In the genomic region with DNA sequence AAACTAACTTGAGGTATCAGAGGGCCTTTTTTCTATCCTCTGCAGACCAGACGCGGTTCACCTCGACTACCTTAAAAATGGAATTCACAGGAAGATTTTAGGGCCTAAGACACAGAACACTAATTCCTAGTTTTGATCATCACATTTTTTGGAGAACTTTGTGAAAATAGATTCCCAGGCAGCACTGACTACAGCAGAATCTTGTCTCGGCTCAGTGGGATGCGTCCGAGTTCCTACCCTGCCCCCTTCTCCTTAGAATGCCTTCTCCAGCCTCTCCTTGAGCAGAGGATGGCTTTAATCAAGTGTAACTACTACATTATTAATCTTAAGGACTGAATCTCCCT, we compare ENCODE assay signal across 8 cellular contexts. TPM values are rescaled to one million over a fixed set of nuclear protein-coding genes. Genes with fewer than 3 reads are reported as not detected.
DNase-seq lines count a peak whose midpoint lies in the region; ATAC-seq, FAIRE-seq and TF ChIP-seq lines count a peak whose summit lies in the region.

No MANE protein-coding gene starts in this region.

- TF ChIP-seq POLR2A in right lobe of liver (IDR thresholded peaks at IDR 0.05) (no peak), tibial nerve (IDR thresholded peaks at IDR 0.05) (no peak)

- H3K4me3 ChIP-seq in astrocyte (ENCODE audit: insufficient read depth, low read depth, low read length) = peak overlapping the region; percentile 83
- H3K4me3 ChIP-seq in right lobe of liver = peak overlapping the region; percentile 67 to 90 (median 69)
- H3K4me3 ChIP-seq in tibial nerve = peak overlapping the region in 3 of 4 donors; percentile 82 to 85 (median 85)

- H3K9me3 Mint-ChIP-seq in activated T-cell treated with anti-CD3 and anti-CD28 coated beads, Interleukin-2, amount 50 U/mL, for 24 hours = peaks cover 2% of the 10 kb centered on the region
- peaks cover 8% of the 10 kb centered on the region for H3K9me3 Mint-ChIP-seq in astrocyte (ENCODE audit: unreplicated experiment)

- H3K9me3 ChIP-seq in astrocyte (ENCODE audit: insufficient read depth, low read depth, low read length) (no peaks in the 10 kb centered on the region), right lobe of liver (no peaks in the 10 kb centered on the region), tibial nerve (peaks cover 0 to 5% (median 0%) of the 10 kb centered on the region in 4 donors)

- H3K27ac Mint-ChIP-seq in activated T-cell treated with anti-CD3 and anti-CD28 coated beads, Interleukin-2, amount 50 U/mL, for 24 hours = peak overlapping the region; percentile 99
- peak overlapping the region; percentile 48 for H3K27ac Mint-ChIP-seq in astrocyte (ENCODE audit: unreplicated experiment)

- H4K20me1 ChIP-seq in astrocyte (ENCODE audit: insufficient read depth, low read length) = no peaks in the 10 kb centered on the region

- TF ChIP-seq CTCF in astrocyte (IDR thresholded peaks at IDR 0.05; ENCODE audit: insufficient read depth, low read depth, low read length) (no peak), right lobe of liver (IDR thresholded peaks at IDR 0.05) (no peak), tibial nerve (IDR thresholded peaks at IDR 0.05) (no peak)

- peak overlapping the region; percentile 82 for H2AFZ ChIP-seq in astrocyte (ENCODE audit: low read depth, low read length)

- ATAC-seq in right lobe of liver (no peak), GM18498 (IDR thresholded peaks at IDR 0.05; ENCODE audit: unreplicated experiment) (no peak), GM18858 (IDR thresholded peaks at IDR 0.05; ENCODE audit: unreplicated experiment) (no peak)

- peak overlapping the region; percentile 92 for H3K4me2 ChIP-seq in astrocyte (ENCODE audit: low read length)

- no peak for TF ChIP-seq EP300 in tibial nerve (IDR thresholded peaks at IDR 0.05)

- WGBS in right lobe of liver (ENCODE audit: insufficient coverage, low coverage, low lambda C conversion rate, missing lambda C conversion rate) = 32% methylated on average over 6 of the region's 6 CpGs
- 43 to 49% methylated on average over 6 of the region's 6 CpGs for WGBS in tibial nerve, 2 donors

- no peaks in the 10 kb centered on the region for H3K27me3 Mint-ChIP-seq in activated T-cell treated with anti-CD3 and anti-CD28 coated beads, Interleukin-2, amount 50 U/mL, for 24 hours
- H3K27me3 Mint-ChIP-seq in astrocyte (ENCODE audit: low read depth, unreplicated experiment) = peaks cover 7% of the 10 kb centered on the region

- peak overlapping the region; percentile 93 for H3K9ac ChIP-seq in astrocyte (ENCODE audit: low read length)

- H3K27ac ChIP-seq in astrocyte (ENCODE audit: low read depth, low read length) (peak overlapping the region; percentile 80), right lobe of liver (peak overlapping the region; percentile 93 to 94 (median 93)), tibial nerve (peak overlapping the region; percentile 93 to 97 (median 94))

- H3K36me3 ChIP-seq in astrocyte (ENCODE audit: insufficient read depth, low read length) (no peaks in the 10 kb centered on the region), right lobe of liver (no peaks in the 10 kb centered on the region), tibial nerve (no peaks in the 10 kb centered on the region)

- no peak for FAIRE-seq in astrocyte (lab: Jason Lieb, UNC)

- DNase-seq in activated T-cell treated with anti-CD3 and anti-CD28 coated beads, Interleukin-2, amount 50 U/mL, for 24 hours = no peak
- DNase-seq in activated T-cell treated with anti-CD3 and anti-CD28 coated beads for 4 hours = no peak
- DNase-seq in astrocyte (ENCODE audit: low read depth) = no peak
- DNase-seq in right lobe of liver = no peak
- no peak for DNase-seq in tibial nerve (ENCODE audit: low spot score in 2 of 2)
- DNase-seq in NCI-H1930 (lab: John Stamatoyannopoulos, UW) = no peak

- H3K4me1 ChIP-seq in astrocyte (ENCODE audit: insufficient read depth, low read length) (peaks cover 5% of the 10 kb centered on the region), right lobe of liver (no peaks in the 10 kb centered on the region), tibial nerve (peaks cover 0 to 19% (median 3%) of the 10 kb centered on the region in 4 donors)

- peaks cover 9% of the 10 kb centered on the region for H3K36me3 Mint-ChIP-seq in activated T-cell treated with anti-CD3 and anti-CD28 coated beads, Interleukin-2, amount 50 U/mL, for 24 hours (ENCODE audit: low read depth)
- peaks cover 11% of the 10 kb centered on the region for H3K36me3 Mint-ChIP-seq in astrocyte (ENCODE audit: low read depth, unreplicated experiment)

- intact Hi-C loops in right lobe of liver (cut with DNase I) = no loop called here

- peaks cover 36% of the 10 kb centered on the region for H3K4me1 Mint-ChIP-seq in activated T-cell treated with anti-CD3 and anti-CD28 coated beads, Interleukin-2, amount 50 U/mL, for 24 hours (ENCODE audit: low read depth)
- no peaks in the 10 kb centered on the region for H3K4me1 Mint-ChIP-seq in astrocyte (ENCODE audit: low read depth, unreplicated experiment)

- no peaks in the 10 kb centered on the region for H3K79me2 ChIP-seq in astrocyte (ENCODE audit: insufficient read depth, low read length)

- no peaks in the 10 kb centered on the region for H3K27me3 ChIP-seq in astrocyte (ENCODE audit: insufficient read depth, low read length)
- no peaks in the 10 kb centered on the region for H3K27me3 ChIP-seq in right lobe of liver
- no peaks in the 10 kb centered on the region for H3K27me3 ChIP-seq in tibial nerve

- H3K4me3 Mint-ChIP-seq in activated T-cell treated with anti-CD3 and anti-CD28 coated beads, Interleukin-2, amount 50 U/mL, for 24 hours = peak overlapping the region; percentile 95
- peak overlapping the region; percentile 64 for H3K4me3 Mint-ChIP-seq in astrocyte (ENCODE audit: unreplicated experiment)

RNA-seq across cellular contexts. Expression of a gene that starts 0.4 kb away (rescaled TPM):
- 0.86 and 1.2 TPM in 2 replicates for total RNA-seq in astrocyte
- total RNA-seq in right lobe of liver = 100 to 1,000 TPM in 2 of 6 experiments, 1 to 10 TPM in 1, not detected in 3; 1.5 to 127 (median 119) TPM
- 100 to 1,000 TPM; 110 to 241 (median 179) TPM for total RNA-seq in tibial nerve

RNA-seq across cellular contexts. Expression of a gene that starts 4.1 kb away (rescaled TPM):
- total RNA-seq in astrocyte = 3.3 and 3.7 TPM in 2 replicates
- 1 to 10 TPM; 1.1 to 2.3 (median 1.6) TPM for total RNA-seq in right lobe of liver
- total RNA-seq in tibial nerve = 1 to 10 TPM in 3 of 4 donors, under 1 TPM in 1; 0.78 to 3.9 (median 2.5) TPM

RNA-seq across cellular contexts. Expression of a gene that starts 7.9 kb away (rescaled TPM):
- total RNA-seq in astrocyte (12.6 and 12.9 TPM in 2 replicates), right lobe of liver (1 to 10 TPM; 5.6 to 6.7 (median 5.9) TPM), tibial nerve (10 to 100 TPM; 10.8 to 24.3 (median 16.8) TPM)

RNA-seq across cellular contexts. Expression of a gene that starts 47.4 kb away (rescaled TPM):
- total RNA-seq in astrocyte = not detected in 2 replicates
- total RNA-seq in right lobe of liver = not detected
- not detected for total RNA-seq in tibial nerve

RNA-seq across cellular contexts. Expression of a gene that starts 47.5 kb away (rescaled TPM):
- 1.0 and 1.3 TPM in 2 replicates for total RNA-seq in astrocyte
- total RNA-seq in right lobe of liver = 1 to 10 TPM in 1 of 6 experiments, under 1 TPM in 4, not detected in 1; 0.06 to 1.9 (median 0.60) TPM
- total RNA-seq in tibial nerve = 10 to 100 TPM in 1 of 4 donors, 1 to 10 TPM in 3; 2.5 to 10.3 (median 4.6) TPM
